24 cellular contexts compared by ENCODE assay signal in the genomic region with DNA sequence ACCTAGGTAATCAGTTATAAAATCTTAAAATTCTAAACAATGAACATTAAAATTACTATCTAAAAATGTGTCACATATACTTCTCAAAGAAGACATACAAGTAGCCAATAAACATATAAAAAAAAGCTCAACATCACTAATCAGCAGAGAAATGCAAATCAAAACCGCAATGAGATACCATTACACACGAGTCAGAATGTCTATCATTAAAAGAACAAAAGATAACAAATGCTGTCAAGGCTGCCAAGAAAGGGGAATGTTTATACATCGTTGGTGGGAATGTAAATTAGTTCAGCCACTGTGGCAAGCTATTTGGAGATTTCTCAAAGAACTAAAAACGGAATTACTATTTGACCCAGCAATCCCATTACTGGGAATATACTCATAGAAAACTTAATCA.
"Had no signal": no experiment of that assay in that cellular context is flagged by ENCODE, and none has a peak within 500 bp of the region (broad histone marks: within the 10 kb centered on the region; RNA-seq: fewer than 3 reads in every experiment).

No MANE protein-coding gene starts in this region.

- H3K4me3 Mint-ChIP-seq: activated naive CD8-positive, alpha-beta T cell; activated T-cell treated with anti-CD3 and anti-CD28 coated beads, Interleukin-2, amount 50 U/mL, for 24 hours; dendritic cell treated with granulocyte-macrophage colony-stimulating factor and Interleukin-4, amounts not matched to agents 40 ng/mL and 50 ng/mL, for 4 days; natural killer cell; type B pancreatic cell; WTC11 had no signal

- ATAC-seq: natural killer cell, WTC11 had no signal

- DNase-seq: activated CD8-positive, alpha-beta memory T cell treated with anti-CD3 and anti-CD28 coated beads for 24 hours; activated CD8-positive, alpha-beta memory T cell treated with anti-CD3 and anti-CD28 coated beads, Interleukin-2, amount 50 U/mL, for 4 hours; activated naive CD4-positive, alpha-beta T cell; activated T-cell treated with anti-CD3 and anti-CD28 coated beads, Interleukin-2, amount 50 U/mL, for 24 hours; adrenal gland; effector CD8-positive, alpha-beta T cell; erythroblast; hippocampal formation; midbrain; natural killer cell; retina; sigmoid colon; stimulated activated CD4-positive, alpha-beta T cell treated with anti-CD3 and anti-CD28 coated beads, Interleukin-4, amount 100 ng/mL, for 1 hour; stimulated activated naive CD4-positive, alpha-beta T cell; testis had no signal

- H3K27me3 Mint-ChIP-seq: activated T-cell treated with anti-CD3 and anti-CD28 coated beads, Interleukin-2, amount 50 U/mL, for 24 hours; dendritic cell treated with granulocyte-macrophage colony-stimulating factor and Interleukin-4, amounts not matched to agents 40 ng/mL and 50 ng/mL, for 4 days; progenitor cell of endocrine pancreas; type B pancreatic cell had no signal

- H3K4me1 Mint-ChIP-seq: natural killer cell, WTC11 had no signal

- H3K27ac Mint-ChIP-seq: activated naive CD8-positive, alpha-beta T cell; activated T-cell treated with anti-CD3 and anti-CD28 coated beads, Interleukin-2, amount 50 U/mL, for 24 hours; activated T-helper 2 cell treated with anti-CD3 and anti-CD28 coated beads, Interferon-gamma antibody, Interleukin-2, Interleukin-4, amounts not matched to agents 10 μg/mL and 5 μg/mL and 100 μg/mL, durations not matched to agents 14 hours and 24 hours and 36 hours; dendritic cell treated with granulocyte-macrophage colony-stimulating factor and Interleukin-4, amounts not matched to agents 40 ng/mL and 50 ng/mL, for 4 days; natural killer cell; progenitor cell of endocrine pancreas; type B pancreatic cell; WTC11 had no signal

- H3K4me3 ChIP-seq: adrenal gland, ascending aorta, cardiac muscle cell, sigmoid colon, testis, vagina had no signal

- H3K9me3 Mint-ChIP-seq: activated T-cell treated with anti-CD3 and anti-CD28 coated beads, Interleukin-2, amount 50 U/mL, for 24 hours; activated T-helper 2 cell treated with anti-CD3 and anti-CD28 coated beads, Interferon-gamma antibody, Interleukin-2, Interleukin-4, amounts not matched to agents 10 μg/mL and 5 μg/mL and 100 μg/mL, durations not matched to agents 14 hours and 24 hours and 36 hours; dendritic cell treated with granulocyte-macrophage colony-stimulating factor and Interleukin-4, amounts not matched to agents 40 ng/mL and 50 ng/mL, for 4 days; type B pancreatic cell had no signal

- H3K36me3 Mint-ChIP-seq: activated naive CD8-positive, alpha-beta T cell; natural killer cell; type B pancreatic cell; WTC11 had no signal
